31 cellular contexts compared by ENCODE assay signal in the genomic region with DNA sequence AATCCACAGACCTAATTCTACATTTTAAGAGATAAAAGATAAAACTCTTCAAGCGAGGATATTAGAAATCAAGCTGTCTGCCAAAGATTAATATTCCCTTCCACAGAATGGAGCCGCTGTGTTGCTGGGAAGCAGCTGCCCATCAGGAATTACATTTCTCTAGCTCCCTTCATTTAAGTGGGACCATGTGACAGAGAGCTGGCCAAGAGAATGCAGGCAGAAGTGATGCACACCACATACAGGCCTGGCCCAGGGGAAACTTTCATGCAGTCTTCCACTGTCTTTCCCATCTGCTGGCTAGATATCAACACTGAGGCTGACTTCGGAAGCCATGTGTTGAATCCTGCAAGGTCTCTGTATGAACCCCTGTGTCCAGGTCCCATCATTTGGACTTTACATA.
"Had no signal": no experiment of that assay in that cellular context is flagged by ENCODE, and none has a peak within 500 bp of the region (broad histone marks: within the 10 kb centered on the region; RNA-seq: fewer than 3 reads in every experiment).

No MANE protein-coding gene starts in this region.

- H3K4me1 ChIP-seq: adrenal gland, ascending aorta, body of pancreas, breast epithelium had no signal

- H3K27me3 ChIP-seq: adrenal gland, ascending aorta, body of pancreas, brain microvascular endothelial cell, breast epithelium, cardiac muscle cell had no signal

- DNase-seq: activated effector memory CD4-positive, alpha-beta T cell treated with anti-CD3 and anti-CD28 coated beads, Interleukin-2, amount 50 U/mL, for 16 hours; activated effector memory CD4-positive, alpha-beta T cell treated with Interleukin-2 at 50 U/mL for 16 hours; activated gamma-delta T cell treated with Interleukin-2 at 50 U/mL for 16 hours; activated naive CD4-positive, alpha-beta T cell; activated naive CD4-positive, alpha-beta T cell treated with anti-CD3 and anti-CD28 coated beads for 36 hours; activated naive CD4-positive, alpha-beta T cell treated with anti-CD3 and anti-CD28 coated beads, Interleukin-2, amount 10 ng/mL, durations not matched to agents 7 days and 5 days; activated naive CD4-positive, alpha-beta T cell treated with anti-CD3 and anti-CD28 coated beads, Interleukin-2, amount 50 U/mL, for 16 hours; activated naive CD4-positive, alpha-beta T cell treated with Interleukin-2 at 50 U/mL for 16 hours; activated naive CD8-positive, alpha-beta T cell treated with anti-CD3 and anti-CD28 coated beads for 36 hours; activated naive CD8-positive, alpha-beta T cell treated with anti-CD3 and anti-CD28 coated beads, Interleukin-2, amount 10 ng/mL, durations not matched to agents 7 days and 5 days; activated naive CD8-positive, alpha-beta T cell treated with anti-CD3 and anti-CD28 coated beads, Interleukin-2, amount 50 U/mL, for 24 hours; activated T-cell treated with anti-CD3 and anti-CD28 coated beads, Interleukin-2, amount 50 U/mL, for 1 hour; activated T-cell treated with anti-CD3 and anti-CD28 coated beads, Interleukin-2, amount 50 U/mL, for 24 hours; activated T-cell treated with anti-CD3 and anti-CD28 coated beads, Interleukin-2, amount 50 U/mL, for 4 hours; activated T-cell treated with anti-CD3 and anti-CD28 coated beads, Interleukin-2, amount 50 U/mL, for 48 hours; activated T-cell treated with anti-CD3 and anti-CD28 coated beads, Interleukin-2, amount 50 U/mL, for 72 hours; adrenal gland; amniotic stem cell; amygdala; anterior cingulate cortex; aorta; body of pancreas; brain microvascular endothelial cell; caudate nucleus; central memory CD4-positive, alpha-beta T cell; cerebellar nuclear complex had no signal

- ATAC-seq: activated naive CD4-positive, alpha-beta T cell treated with anti-CD3 and anti-CD28 coated beads, Interleukin-2, amount 50 U/mL, for 72 hours; activated naive CD8-positive, alpha-beta T cell treated with anti-CD3 and anti-CD28 coated beads, Interleukin-2, amount 50 U/mL, for 24 hours; activated T-cell treated with anti-CD3 and anti-CD28 coated beads, Interleukin-2, amount 50 U/mL, for 4 hours; activated T-cell treated with anti-CD3 and anti-CD28 coated beads, Interleukin-2, amount 50 U/mL, for 72 hours; activated T-helper 17 cell treated with anti-CD3 and anti-CD28 coated beads, Interleukin-2, amount 50 U/mL, for 72 hours; body of pancreas had no signal

- H3K9me3 ChIP-seq: adrenal gland, body of pancreas had no signal

- H3K4me3 ChIP-seq: adrenal gland, ascending aorta, body of pancreas, breast epithelium, cardiac muscle cell had no signal

- H3K27ac ChIP-seq: adrenal gland, ascending aorta, body of pancreas, brain microvascular endothelial cell, breast epithelium, cardiac muscle cell had no signal

- H3K36me3 ChIP-seq: adrenal gland, ascending aorta, brain microvascular endothelial cell, breast epithelium, cardiac muscle cell had no signal
